24 cellular contexts compared by ENCODE assay signal in genomic region chr2:197149546-197149945, GRCh38.
DNase-seq lines count a peak whose midpoint lies in the region; ATAC-seq, FAIRE-seq and TF ChIP-seq lines count a peak whose summit lies in the region.
"Had no signal": no experiment of that assay in that cellular context is flagged by ENCODE, and none has a peak within 500 bp of the region (broad histone marks: within the 10 kb centered on the region; RNA-seq: fewer than 3 reads in every experiment).

No MANE protein-coding gene starts in this region.

- H3K4me2 ChIP-seq in GM12878 (ENCODE audit: control insufficient read depth, insufficient read depth): no peak overlapping the region; the same call in 1 of the 2 replicates

- no TSS peak for BruUV-seq in GM12878 (replicated peaks; lab: Mats Ljungman, UMichigan)

- H3K9me3 Mint-ChIP-seq in activated naive CD4-positive, alpha-beta T cell treated with anti-CD3 and anti-CD28 coated beads for 36 hours: no peaks in the 10 kb centered on the region
- peaks cover 3 to 4% of the 10 kb centered on the region in 2 donors for H3K9me3 Mint-ChIP-seq in stimulated activated naive B cell treated with anti-CD40 and anti-IgM and Interleukin-4, amounts not matched to agents 10 μg/mL and 1 μg/mL and 100 μg/mL, for 72 hours
- H3K9me3 Mint-ChIP-seq: activated T-helper 2 cell treated with anti-CD3 and anti-CD28 coated beads, Interferon-gamma antibody, Interleukin-2, Interleukin-4, amounts not matched to agents 10 μg/mL and 5 μg/mL and 100 μg/mL, durations not matched to agents 14 hours and 24 hours and 36 hours; H9 had no signal

- TF ChIP-seq CTCF in GM12878 (IDR thresholded peaks at IDR 0.05 in 2 of 3, conservative IDR thresholded peaks at IDR 0.05 in 1 of 3; ENCODE audit: control insufficient read depth in 2 of 3, extremely low read depth in 1 of 3, insufficient read depth in 1 of 3, low read depth in 3 of 3, low read length in 3 of 3): no peak

- in situ Hi-C loops in GM12878 (cut with MboI): no loop called here

- TF ChIP-seq RAD21 in GM12878 (IDR thresholded peaks at IDR 0.05; ENCODE audit: insufficient read depth, low read depth, low read length): no peak

- H3K27ac ChIP-seq in GM12878 (ENCODE audit: control insufficient read depth, insufficient read depth): peak overlapping the region; percentile 8; the same call in 1 of the 2 replicates
- H3K27ac ChIP-seq: C4-2B, heart right ventricle, left lung, thyroid gland had no signal

- H3K4me1 Mint-ChIP-seq in activated naive CD4-positive, alpha-beta T cell treated with anti-CD3 and anti-CD28 coated beads for 36 hours (ENCODE audit: low read depth): peaks cover 87% of the 10 kb centered on the region
- peaks cover 50 to 78% of the 10 kb centered on the region in 2 donors for H3K4me1 Mint-ChIP-seq in stimulated activated naive B cell treated with anti-CD40 and anti-IgM and Interleukin-4, amounts not matched to agents 10 μg/mL and 1 μg/mL and 100 μg/mL, for 72 hours

- H3K4me1 ChIP-seq in GM12878 (ENCODE audit: control insufficient read depth, insufficient read depth, low read length): peaks cover 46% of the 10 kb centered on the region
- H3K4me1 ChIP-seq: thyroid gland had no signal

- TF ChIP-seq POLR2A in GM12878 (IDR thresholded peaks at IDR 0.05; ENCODE audit: low read depth, low read length): no peak

- H3K27me3 Mint-ChIP-seq in activated naive CD4-positive, alpha-beta T cell treated with anti-CD3 and anti-CD28 coated beads for 36 hours (ENCODE audit: low read depth): no peaks in the 10 kb centered on the region
- H3K27me3 Mint-ChIP-seq in stimulated activated naive B cell treated with anti-CD40 and anti-IgM and Interleukin-4, amounts not matched to agents 10 μg/mL and 1 μg/mL and 100 μg/mL, for 72 hours: no peaks in the 10 kb centered on the region

- CTCF ChIA-PET in activated naive CD4-positive, alpha-beta T cell treated with anti-CD3 and anti-CD28 coated beads for 36 hours (lab: Charles Lee): interaction anchor here (1.2 to 1.5 kb wide), 3 partner anchors 12 to 22 kb away, joined by 3 to 10 read pairs (median 4); no protein-coding TSS in a partner anchor
- CTCF ChIA-PET in GM12878 (lab: Yijun Ruan, JAX): interaction anchor here (0.9 to 1.9 kb wide), 3 partner anchors 19 to 36 kb away, joined by 3 to 5 read pairs (median 5); no protein-coding TSS in a partner anchor

- peaks cover 0 to 5% of the 10 kb centered on the region in 2 experiments; a peak in 1 of 4 replicates for H3K36me3 ChIP-seq in GM12878 (ENCODE audit: control insufficient read depth in 2 of 2, insufficient read depth in 2 of 2, low read length in 1 of 2)
- H3K36me3 ChIP-seq: left lung, thyroid gland had no signal

- H3K27me3 ChIP-seq in GM12878 (replicated peaks in 1 of 2; ENCODE audit: control insufficient read depth in 2 of 2, insufficient read depth in 2 of 2, low read length in 1 of 2): no peaks in the 10 kb centered on the region
- H3K27me3 ChIP-seq: heart right ventricle, left lung, thyroid gland had no signal

- H3K9me3 ChIP-seq in GM12878 (replicated peaks; ENCODE audit: control insufficient read depth, insufficient read depth, low read length): no peaks in the 10 kb centered on the region; the same call in 2 of the 3 replicates
- H3K9me3 ChIP-seq: heart right ventricle, left lung, mucosa of descending colon, thyroid gland had no signal

- DNase-seq in activated naive CD4-positive, alpha-beta T cell treated with anti-CD3 and anti-CD28 coated beads for 36 hours: no peak
- DNase-seq in activated naive CD4-positive, alpha-beta T cell treated with Interleukin-2 at 50 U/mL for 16 hours: no peak
- no peak for DNase-seq in GM12878 (ENCODE audit: low read depth, low spot score)
- no peak for DNase-seq in stimulated activated naive B cell treated with anti-CD40 and anti-IgM and Interleukin-4, amounts not matched to agents 10 μg/mL and 1 μg/mL and 100 μg/mL, for 72 hours
- no peak for DNase-seq in GOT3 (lab: John Stamatoyannopoulos, UW)
- DNase-seq in stimulated activated CD4-positive, alpha-beta T cell treated with anti-CD3 and anti-CD28 coated beads, Interleukin-2, amount 100 ng/mL, for 24 hours: no peak
- DNase-seq: activated CD8-positive, alpha-beta memory T cell treated with anti-CD3 and anti-CD28 coated beads for 24 hours; anterior cingulate cortex; DMS153; GF-D8; H9; heart right ventricle; left lung; mucosa of descending colon; NCI-H1105 treated with DMSO at 0.1 percent for 48 hours; occipital lobe; retina; SIG-M5; thyroid gland had no signal

- no peak for TF ChIP-seq EP300 in GM12878 (IDR thresholded peaks at IDR 0.05; ENCODE audit: borderline replicate concordance in 1 of 2, control insufficient read depth in 1 of 2, low read depth in 2 of 2, low read length in 2 of 2)

- WGBS in GM12878 (ENCODE audit: insufficient coverage, insufficient replicate concordance, low lambda C conversion rate, missing lambda C conversion rate): 76% methylated on average over 4 of the region's 4 CpGs

- no peak overlapping the region for H3K9ac ChIP-seq in GM12878 (ENCODE audit: control insufficient read depth, insufficient read depth, low read length)

- H3K4me3 ChIP-seq in GM12878: no peak overlapping the region
- H3K4me3 ChIP-seq: heart right ventricle, left lung, mucosa of descending colon, thyroid gland had no signal

- peaks cover 35% of the 10 kb centered on the region for H3K79me2 ChIP-seq in GM12878 (ENCODE audit: control insufficient read depth, insufficient read depth, low read length)

- peak overlapping the region; percentile 54 for H3K27ac Mint-ChIP-seq in activated naive CD4-positive, alpha-beta T cell treated with anti-CD3 and anti-CD28 coated beads for 36 hours
- H3K27ac Mint-ChIP-seq in stimulated activated naive B cell treated with anti-CD40 and anti-IgM and Interleukin-4, amounts not matched to agents 10 μg/mL and 1 μg/mL and 100 μg/mL, for 72 hours: peak overlapping the region; percentile 82
- H3K27ac Mint-ChIP-seq: activated T-helper 2 cell treated with anti-CD3 and anti-CD28 coated beads, Interferon-gamma antibody, Interleukin-2, Interleukin-4, amounts not matched to agents 10 μg/mL and 5 μg/mL and 100 μg/mL, durations not matched to agents 14 hours and 24 hours and 36 hours; H9 had no signal

- H3K36me3 Mint-ChIP-seq in activated naive CD4-positive, alpha-beta T cell treated with anti-CD3 and anti-CD28 coated beads for 36 hours (ENCODE audit: low read depth): peaks cover 10% of the 10 kb centered on the region
- peaks cover 18 to 48% of the 10 kb centered on the region in 2 donors for H3K36me3 Mint-ChIP-seq in stimulated activated naive B cell treated with anti-CD40 and anti-IgM and Interleukin-4, amounts not matched to agents 10 μg/mL and 1 μg/mL and 100 μg/mL, for 72 hours

- RAD21 ChIA-PET in GM12878 (lab: Charles Lee; ENCODE audit: unreplicated experiment): interaction anchor here (1.0 kb wide), 1 partner anchor 19 kb away, joined by 3 read pairs; no protein-coding TSS in a partner anchor

- POLR2A ChIA-PET in GM12878 (lab: Charles Lee): interaction anchor here (0.9 kb wide), 1 partner anchor 17 kb away, joined by 4 read pairs; no protein-coding TSS in a partner anchor

- SMC1A ChIA-PET in GM12878 (lab: Charles Lee; ENCODE audit: uncharacterized antibody, unreplicated experiment): interaction anchor here (0.6 to 2.0 kb wide), 6 partner anchors 9 to 154 kb away, joined by 3 to 7 read pairs (median 6); no protein-coding TSS in a partner anchor

- no peak overlapping the region for H2AFZ ChIP-seq in GM12878 (ENCODE audit: control insufficient read depth, low read depth, low read length)

- no peak for FAIRE-seq in GM12878 (lab: Jason Lieb, UNC)
- FAIRE-seq: GM12892 had no signal

- no peaks in the 10 kb centered on the region for H4K20me1 ChIP-seq in GM12878 (ENCODE audit: control insufficient read depth, insufficient read depth)

- H3K4me3 Mint-ChIP-seq in activated naive CD4-positive, alpha-beta T cell treated with anti-CD3 and anti-CD28 coated beads for 36 hours: no peak overlapping the region
- no peak overlapping the region for H3K4me3 Mint-ChIP-seq in stimulated activated naive B cell treated with anti-CD40 and anti-IgM and Interleukin-4, amounts not matched to agents 10 μg/mL and 1 μg/mL and 100 μg/mL, for 72 hours
- H3K4me3 Mint-ChIP-seq: H9 had no signal

- intact Hi-C loops in activated naive CD4-positive, alpha-beta T cell treated with anti-CD3 and anti-CD28 coated beads for 36 hours (cut with micrococcal nuclease): loop anchor here (2.0 to 5.0 kb wide), 2 partner anchors 27 to 222 kb away; partner anchors contain the start of gene PGAP1
- intact Hi-C loops in GM12878 (cut with micrococcal nuclease; ENCODE audit: unreplicated experiment): no loop called here

- ATAC-seq in HG02938 (IDR thresholded peaks at IDR 0.05; ENCODE audit: unreplicated experiment) (peak; percentile 21), GM12878 (no peak), HG03342 (IDR thresholded peaks at IDR 0.05; ENCODE audit: unreplicated experiment) (no peak)
- ATAC-seq in stimulated activated naive B cell treated with anti-CD40 and anti-IgM and Interleukin-4, amounts not matched to agents 10 μg/mL and 1 μg/mL and 100 μg/mL, for 72 hours (replicated peaks): no peak
- ATAC-seq: heart right ventricle, left lung, mucosa of descending colon had no signal

TF ChIP-seq in GM12878, 131 proteins besides CTCF, POLR2A, EP300 and RAD21 (continues in another document):
- TF ChIP-seq ZNF622 (IDR thresholded peaks at IDR 0.05) (no peak), CEBPZ (IDR thresholded peaks at IDR 0.05; ENCODE audit: low read depth, low read length) (no peak), NRF1 (conservative IDR thresholded peaks at IDR 0.05; ENCODE audit: low read depth, low read length) (no peak)
